Comparison of ENCODE assay signal across 12 cellular contexts in the genomic region with DNA sequence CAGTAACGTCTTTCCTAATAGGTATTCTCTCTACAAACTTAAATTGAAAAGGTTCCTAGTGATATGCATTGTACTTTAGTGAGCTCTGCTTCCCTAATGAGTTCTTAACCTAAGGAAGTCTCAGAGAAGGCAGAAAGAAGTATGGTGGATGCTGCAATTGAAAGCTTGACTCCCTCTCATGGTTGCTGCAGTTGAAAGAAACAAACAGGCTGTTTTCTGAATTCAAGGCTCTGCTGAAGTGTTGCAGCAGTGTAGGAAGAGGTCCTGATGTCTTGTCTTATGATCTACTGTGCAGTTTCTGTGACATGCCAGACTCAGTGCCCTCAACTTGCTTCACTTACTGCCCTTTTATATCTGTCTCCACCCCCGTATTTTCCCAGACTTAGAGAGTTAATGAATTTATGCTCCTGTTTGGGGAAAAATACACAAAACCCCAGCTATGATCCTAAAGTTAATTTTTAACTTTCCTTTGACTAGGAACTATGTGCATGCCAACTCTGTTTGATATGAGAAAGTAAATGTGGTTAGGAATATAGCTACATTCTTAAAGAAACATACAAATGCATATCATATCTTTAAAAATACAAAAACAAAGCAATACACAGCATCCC.
"Had no signal": no experiment of that assay in that cellular context is flagged by ENCODE, and none has a peak within 500 bp of the region (broad histone marks: within the 10 kb centered on the region; RNA-seq: fewer than 3 reads in every experiment).

No MANE protein-coding gene starts in this region.

- H3K9me3 ChIP-seq: esophagus squamous epithelium, left lung, prostate gland, sigmoid colon, thoracic aorta had no signal

- H3K27ac Mint-ChIP-seq: activated naive CD4-positive, alpha-beta T cell treated with anti-CD3 and anti-CD28 coated beads for 36 hours; activated T-helper 2 cell treated with anti-CD3 and anti-CD28 coated beads, Interferon-gamma antibody, Interleukin-2, Interleukin-4, amounts not matched to agents 10 μg/mL and 5 μg/mL and 100 μg/mL, durations not matched to agents 14 hours and 24 hours and 36 hours; nephron progenitor cell had no signal

- H3K4me1 ChIP-seq: esophagus squamous epithelium, left lung, prostate gland, sigmoid colon had no signal

- H3K9me3 Mint-ChIP-seq: activated T-helper 2 cell treated with anti-CD3 and anti-CD28 coated beads, Interferon-gamma antibody, Interleukin-2, Interleukin-4, amounts not matched to agents 10 μg/mL and 5 μg/mL and 100 μg/mL, durations not matched to agents 14 hours and 24 hours and 36 hours; nephron progenitor cell had no signal

- H3K4me3 Mint-ChIP-seq: activated naive CD4-positive, alpha-beta T cell treated with anti-CD3 and anti-CD28 coated beads for 36 hours; nephron progenitor cell had no signal

- H3K27ac ChIP-seq: esophagus squamous epithelium, left lung, prostate gland, sigmoid colon, thoracic aorta had no signal

- H3K27me3 ChIP-seq: esophagus squamous epithelium, left lung, sigmoid colon had no signal

- H3K36me3 ChIP-seq: esophagus squamous epithelium, left lung, prostate gland, sigmoid colon, thoracic aorta had no signal

- H3K4me3 ChIP-seq: esophagus squamous epithelium, left lung, prostate gland, sigmoid colon, thoracic aorta had no signal

- DNase-seq: activated CD4-positive, CD25-positive, alpha-beta regulatory T cell treated with anti-CD3 and anti-CD28 coated beads, Interleukin-2, amount 50 U/mL, for 72 hours; activated naive CD4-positive, alpha-beta T cell treated with anti-CD3 and anti-CD28 coated beads for 36 hours; esophagus squamous epithelium; left lung; nephron progenitor cell; sigmoid colon; stimulated activated CD4-positive, alpha-beta T cell treated with anti-CD3 and anti-CD28 coated beads, Interleukin-2, amount 100 ng/mL, for 24 hours; T-helper 9 cell had no signal

- FAIRE-seq: astrocyte had no signal

- ATAC-seq: left lung had no signal
